8 cellular contexts compared by ENCODE assay signal in genomic region chr10:13586676-13587355, GRCh38. TPM values are rescaled to one million over a fixed set of nuclear protein-coding genes. Genes with fewer than 3 reads are reported as not detected.
DNase-seq lines count a peak whose midpoint lies in the region; ATAC-seq and TF ChIP-seq lines count a peak whose summit lies in the region.

Gene PRPF18, plus strand, starts transcription at chr10:13586965. Its CDS starts 122 bp downstream, at chr10:13587087.

- H3K27ac Mint-ChIP-seq in activated naive CD4-positive, alpha-beta T cell treated with anti-CD3 and anti-CD28 coated beads, Interleukin-2, amount 10 ng/mL, durations not matched to agents 7 days and 5 days = peak within 1 kb of the TSS; percentile 96

- H3K27me3 ChIP-seq in gastroesophageal sphincter (peaks cover 28% of the 10 kb centered on the region), neutrophil (peaks cover 25% of the 10 kb centered on the region)

- H3K27me3 Mint-ChIP-seq in activated naive CD4-positive, alpha-beta T cell treated with anti-CD3 and anti-CD28 coated beads, Interleukin-2, amount 10 ng/mL, durations not matched to agents 7 days and 5 days = peaks cover 24% of the 10 kb centered on the region

- no peaks in the 10 kb centered on the region for H3K9me3 ChIP-seq in SK-N-MC (ENCODE audit: low read depth, low read length)
- no peaks in the 10 kb centered on the region for H3K9me3 ChIP-seq in gastroesophageal sphincter
- H3K9me3 ChIP-seq in neutrophil = no peaks in the 10 kb centered on the region

- CTCF ChIA-PET in activated naive CD4-positive, alpha-beta T cell treated with anti-CD3 and anti-CD28 coated beads, Interleukin-2, amount 10 ng/mL, durations not matched to agents 7 days and 5 days (lab: Charles Lee) = interaction anchor here (0.9 to 1.8 kb wide), 3 partner anchors 50 to 215 kb away, joined by 3 to 5 read pairs (median 4); no protein-coding TSS in a partner anchor

- no peak for TF ChIP-seq EP300 in gastroesophageal sphincter (IDR thresholded peaks at IDR 0.05)

- H3K4me1 Mint-ChIP-seq in activated naive CD4-positive, alpha-beta T cell treated with anti-CD3 and anti-CD28 coated beads, Interleukin-2, amount 10 ng/mL, durations not matched to agents 7 days and 5 days = peaks cover 38% of the 10 kb centered on the region

- TF ChIP-seq CTCF in GM10266 (IDR thresholded peaks at IDR 0.05; ENCODE audit: control insufficient read depth, insufficient read depth, low read depth, missing control alignments) (peak; percentile 95), NB4 (IDR thresholded peaks at IDR 0.05; ENCODE audit: low read depth, low read length) (peak; percentile 75), gastroesophageal sphincter (IDR thresholded peaks at IDR 0.05) (peak; percentile 90 to 99 (median 92)), neutrophil (IDR thresholded peaks at IDR 0.05) (peak; percentile 97)

- H3K27ac ChIP-seq in SK-N-MC (no peak within 1 kb of the TSS), gastroesophageal sphincter (peak within 1 kb of the TSS in 3 of 4 donors; percentile 77 to 79 (median 79)), neutrophil (peak within 1 kb of the TSS; percentile 68), substantia nigra (ENCODE audit: low read depth, low read length, poor library complexity, severe bottlenecking) (peak within 1 kb of the TSS; percentile 66)

- ATAC-seq in HG02571 (IDR thresholded peaks at IDR 0.05; ENCODE audit: unreplicated experiment) = peak; percentile 100
- peak; percentile 98 for ATAC-seq in gastroesophageal sphincter

- H3K4me3 Mint-ChIP-seq in activated naive CD4-positive, alpha-beta T cell treated with anti-CD3 and anti-CD28 coated beads, Interleukin-2, amount 10 ng/mL, durations not matched to agents 7 days and 5 days = peak within 1 kb of the TSS; percentile 100

- peak; percentile 90 for DNase-seq in GM10266 (ENCODE audit: extremely low spot score)
- peak; percentile 87 for DNase-seq in NB4 (ENCODE audit: low read depth)
- peak; percentile 34 for DNase-seq in SK-N-MC (ENCODE audit: low read depth, low spot score)
- peak; percentile 96 for DNase-seq in activated naive CD4-positive, alpha-beta T cell treated with anti-CD3 and anti-CD28 coated beads, Interleukin-2, amount 10 ng/mL, durations not matched to agents 7 days and 5 days
- peak; percentile 44 to 96 (median 87) for DNase-seq in substantia nigra (lab: John Stamatoyannopoulos, UW)

- peak within 1 kb of the TSS; percentile 92 for H3K4me3 ChIP-seq in NB4 (ENCODE audit: low read depth, low read length)
- peak within 1 kb of the TSS; percentile 85 for H3K4me3 ChIP-seq in SK-N-MC
- peak within 1 kb of the TSS; percentile 90 to 94 for H3K4me3 ChIP-seq in gastroesophageal sphincter
- H3K4me3 ChIP-seq in neutrophil (ENCODE audit: low read depth in 1 of 2, low read length in 1 of 2) = peak within 1 kb of the TSS; percentile 77 to 98

- TF ChIP-seq POLR2A in NB4 (IDR thresholded peaks at IDR 0.05; ENCODE audit: extremely low read depth, insufficient read length) (peak; percentile 46), gastroesophageal sphincter (IDR thresholded peaks at IDR 0.05) (peak in 1 of 2 donors; percentile 20)

- H3K36me3 ChIP-seq in SK-N-MC (ENCODE audit: insufficient read depth, low read length) = no peaks in the 10 kb centered on the region
- H3K36me3 ChIP-seq in gastroesophageal sphincter = peaks cover 0 to 5% of the 10 kb centered on the region in 2 donors
- peaks cover under 1% of the 10 kb centered on the region for H3K36me3 ChIP-seq in neutrophil

- 0 to 2% methylated on average over 11 to 25 of the region's 38 CpGs for WGBS in gastroesophageal sphincter (ENCODE audit: low coverage in 1 of 2), 2 donors

- peak within 1 kb of the TSS; percentile 81 for H3K9ac ChIP-seq in SK-N-MC (ENCODE audit: insufficient read length)

- H3K36me3 Mint-ChIP-seq in activated naive CD4-positive, alpha-beta T cell treated with anti-CD3 and anti-CD28 coated beads, Interleukin-2, amount 10 ng/mL, durations not matched to agents 7 days and 5 days = peaks cover 8% of the 10 kb centered on the region

- no peaks in the 10 kb centered on the region for H3K9me3 Mint-ChIP-seq in activated naive CD4-positive, alpha-beta T cell treated with anti-CD3 and anti-CD28 coated beads, Interleukin-2, amount 10 ng/mL, durations not matched to agents 7 days and 5 days

- H3K4me1 ChIP-seq in gastroesophageal sphincter (peaks cover 0 to 37% (median 9%) of the 10 kb centered on the region in 3 donors), neutrophil (ENCODE audit: control insufficient read depth in 1 of 2, insufficient read depth in 1 of 2, low read depth in 1 of 2, low read length in 1 of 2) (peaks cover 17 to 31% of the 10 kb centered on the region in 2 experiments)

RNA-seq across cellular contexts. Expression of gene PRPF18, which starts in this region (rescaled TPM):
- 10 to 100 TPM; 22.8 to 32.8 (median 24.0) TPM for total RNA-seq in gastroesophageal sphincter

Comparison
In these comparisons a context has a peak if more than half of its experiments do, and no peak if none do; other contexts are left out.
1. DNase-seq: peak in every context shown above with its lines; median percentile 96 in activated naive CD4-positive, alpha-beta T cell treated with anti-CD3 and anti-CD28 coated beads, Interleukin-2, amount 10 ng/mL, durations not matched to agents 7 days and 5 days; 90 in GM10266; 87 in NB4; 87 in substantia nigra; 34 in SK-N-MC.